ENCODE assay signal across 15 cellular contexts in the genomic region with DNA sequence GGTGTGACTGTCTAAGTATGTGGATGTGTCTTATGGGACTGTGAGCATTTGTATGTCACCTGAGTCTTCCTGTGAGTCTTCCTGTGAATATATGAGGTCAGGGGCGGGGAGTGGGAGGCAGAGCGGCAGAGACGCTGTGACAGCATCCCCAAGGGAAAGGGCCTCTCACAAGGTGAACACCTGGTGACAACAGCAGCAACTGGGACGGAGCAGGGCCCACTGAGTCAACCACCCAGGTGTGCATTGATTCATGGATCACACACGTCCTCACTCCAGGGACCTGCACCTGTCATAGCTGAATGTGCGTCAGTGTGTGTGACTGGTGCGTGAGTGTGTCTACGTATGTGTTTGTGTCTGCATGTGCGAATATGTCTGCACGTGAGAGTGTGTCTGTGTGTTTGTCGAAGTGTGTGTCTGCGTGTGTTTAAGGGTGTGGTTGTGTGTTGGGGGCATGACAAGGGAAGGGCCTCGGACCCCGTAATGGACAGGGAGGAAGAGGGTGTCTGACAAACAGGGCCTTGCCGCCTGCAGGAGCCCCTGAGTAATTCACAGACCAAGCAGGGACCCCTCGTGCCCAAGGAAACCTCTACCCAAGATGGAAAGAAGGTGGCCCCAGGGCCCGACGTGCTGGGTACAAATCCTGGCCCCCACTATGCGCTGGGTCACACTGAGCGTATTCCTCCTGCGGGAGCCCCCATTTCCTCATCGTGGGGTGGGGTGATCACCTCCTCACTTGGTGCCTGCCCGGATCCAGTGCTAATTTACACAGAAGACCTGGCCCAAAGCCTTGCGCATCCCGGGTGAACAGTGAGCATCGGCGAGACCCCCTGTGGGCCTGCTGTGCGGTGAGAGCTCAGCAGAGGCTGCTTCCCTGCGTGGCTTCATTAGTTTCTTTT.
DNase-seq lines count a peak whose midpoint lies in the region; ATAC-seq and TF ChIP-seq lines count a peak whose summit lies in the region.
"Had no signal": no experiment of that assay in that cellular context is flagged by ENCODE, and none has a peak within 500 bp of the region (broad histone marks: within the 10 kb centered on the region; RNA-seq: fewer than 3 reads in every experiment).

No MANE protein-coding gene starts in this region.

- H3K4me1 ChIP-seq in gastrocnemius medialis (peaks cover 4 to 5% of the 10 kb centered on the region in 2 donors), adrenal gland (replicated peaks in 1 of 2) (no peaks in the 10 kb centered on the region), mesenchymal stem cell (ENCODE audit: control insufficient read depth, insufficient read depth, low read depth, low read length) (no peaks in the 10 kb centered on the region)

- H2AFZ ChIP-seq in mesenchymal stem cell (ENCODE audit: low read depth, low read length) = no peak overlapping the region

- ATAC-seq in Right ventricle myocardium inferior (no peak), left ventricle myocardium superior (no peak), gastrocnemius medialis (no peak)

- no peak overlapping the region for H2BK12ac ChIP-seq in mesenchymal stem cell (ENCODE audit: low read length in 2 of 2)

- no peak overlapping the region for H3K18ac ChIP-seq in mesenchymal stem cell (ENCODE audit: low read depth in 1 of 2, low read length in 2 of 2)

- no peak overlapping the region for H3K23ac ChIP-seq in mesenchymal stem cell (ENCODE audit: low read length in 2 of 2)

- in situ Hi-C loops in gastrocnemius medialis (cut with MboI; ENCODE audit: low sequenced_read_pairs in 4 of 4) = no loop called here

- H3K27me3 ChIP-seq in gastrocnemius medialis (no peaks in the 10 kb centered on the region), adrenal gland (no peaks in the 10 kb centered on the region), mesenchymal stem cell (ENCODE audit: control insufficient read depth in 1 of 2, insufficient read depth in 1 of 2, low read length in 2 of 2) (peaks cover 73 to 84% of the 10 kb centered on the region in 2 experiments)

- H3K4ac ChIP-seq in mesenchymal stem cell (ENCODE audit: low read depth in 1 of 2, low read length in 2 of 2) = no peak overlapping the region

- H3K9me3 ChIP-seq in gastrocnemius medialis (no peaks in the 10 kb centered on the region), adrenal gland (replicated peaks in 1 of 3) (no peaks in the 10 kb centered on the region), mesenchymal stem cell (ENCODE audit: control insufficient read depth, low read length) (no peaks in the 10 kb centered on the region)

- no peak overlapping the region for H2BK120ac ChIP-seq in mesenchymal stem cell (ENCODE audit: low read depth, low read length)

- no peak overlapping the region for H2AK5ac ChIP-seq in mesenchymal stem cell (ENCODE audit: low read length, severe bottlenecking)

- H3K79me1 ChIP-seq in mesenchymal stem cell (replicated peaks; ENCODE audit: low read length, poor library complexity, severe bottlenecking) = no peaks in the 10 kb centered on the region

- TF ChIP-seq POLR2A in gastrocnemius medialis (IDR thresholded peaks at IDR 0.05) = no peak
- TF ChIP-seq POLR2A in adrenal gland (IDR thresholded peaks at IDR 0.05) = no peak

- H3K9ac ChIP-seq in mesenchymal stem cell (ENCODE audit: low read length) = no peak overlapping the region

- DNase-seq in Right ventricle myocardium inferior (ENCODE audit: missing footprints) (peak; percentile 49), left ventricle myocardium superior (no peak), RKO (ENCODE audit: low spot score) (peak; percentile 8), head of caudate nucleus (peak in 25 of 42 donors; percentile 21 to 79 (median 56)), gastrocnemius medialis (no peak), adrenal gland (no peak), mesenchymal stem cell (no peak), LoVo (ENCODE audit: low spot score) (no peak)
- DNase-seq: CD4-positive, alpha-beta T cell; DMS79 treated with DMSO at 0.1 percent for 48 hours; NCI-H1092; NCI-H1694 treated with DMSO at 0.1 percent for 48 hours; NCI-H526 treated with DMSO at 0.1 percent for 48 hours; OCI-M1 had no signal

- H2BK15ac ChIP-seq in mesenchymal stem cell (ENCODE audit: low read depth, poor library complexity, severe bottlenecking) = no peak overlapping the region

- H3K27ac ChIP-seq in gastrocnemius medialis = peak overlapping the region; percentile 35 to 74 (median 61)
- H3K27ac ChIP-seq in adrenal gland = no peak overlapping the region
- no peak overlapping the region for H3K27ac ChIP-seq in mesenchymal stem cell (ENCODE audit: low read length, poor library complexity, severe bottlenecking)
- H3K27ac ChIP-seq: RWPE1 had no signal

- no peak overlapping the region for H2BK5ac ChIP-seq in mesenchymal stem cell (ENCODE audit: low read depth, low read length, poor library complexity, severe bottlenecking)

- H4K91ac ChIP-seq in mesenchymal stem cell (ENCODE audit: low read length) = no peak overlapping the region

- 88 to 91% (median 89%) methylated on average over 23 to 29 of the region's 29 CpGs for WGBS in adrenal gland, 4 donors
- 83% methylated on average over 29 of the region's 29 CpGs for WGBS in mesenchymal stem cell

- H4K8ac ChIP-seq in mesenchymal stem cell (ENCODE audit: low read length) = no peak overlapping the region

- peaks cover 0 to 53% of the 10 kb centered on the region in 2 donors for H3K36me3 ChIP-seq in gastrocnemius medialis
- H3K36me3 ChIP-seq in adrenal gland (replicated peaks in 1 of 2) = no peaks in the 10 kb centered on the region
- H3K36me3 ChIP-seq in mesenchymal stem cell (ENCODE audit: control insufficient read depth in 1 of 2, insufficient read depth in 2 of 2, low read depth in 1 of 2, low read length in 2 of 2) = no peaks in the 10 kb centered on the region

- peak overlapping the region in 1 of 2 experiments; percentile 46 for H3K14ac ChIP-seq in mesenchymal stem cell (ENCODE audit: low read length in 2 of 2)

- TF ChIP-seq CTCF in gastrocnemius medialis (IDR thresholded peaks at IDR 0.05 in 4 of 5, conservative IDR thresholded peaks at IDR 0.05 in 1 of 5) = no peak
- TF ChIP-seq CTCF in adrenal gland (IDR thresholded peaks at IDR 0.05) = no peak

- H3K4me3 ChIP-seq in gastrocnemius medialis = no peak overlapping the region
- no peak overlapping the region for H3K4me3 ChIP-seq in adrenal gland
- H3K4me3 ChIP-seq in mesenchymal stem cell (ENCODE audit: insufficient read depth in 1 of 2, low read depth in 1 of 2, low read length in 2 of 2) = no peak overlapping the region

- intact Hi-C loops in Right ventricle myocardium inferior (cut with DNase I) (no loop called here), left ventricle myocardium superior (cut with micrococcal nuclease) (no loop called here), head of caudate nucleus (cut with DNase I) (no loop called here), gastrocnemius medialis (cut with DNase I; ENCODE audit: low total_unique reads) (no loop called here), adrenal gland (cut with DNase I) (no loop called here)

- H3K4me2 ChIP-seq in mesenchymal stem cell (ENCODE audit: low read length, poor library complexity, severe bottlenecking) = no peak overlapping the region

Comparison
In these comparisons a context has a peak if more than half of its experiments do, and no peak if none do; other contexts are left out.
1. DNase-seq: peak in Right ventricle myocardium inferior (single experiment), RKO (single experiment) and head of caudate nucleus (25 of 42); none in left ventricle myocardium superior (single experiment), gastrocnemius medialis (0 of 2), adrenal gland (0 of 7), mesenchymal stem cell (single experiment) and LoVo (single experiment).
2. H3K27ac ChIP-seq: peak in gastrocnemius medialis (4 of 4); none in adrenal gland (0 of 5) and mesenchymal stem cell (single experiment).